13 cellular contexts compared by ENCODE assay signal in genomic region chr15:39430389-39430788, GRCh38.
A peak's percentile ranks its signal among the peaks of the same experiment; 100 is the strongest.
DNase-seq lines count a peak whose midpoint lies in the region; ATAC-seq and TF ChIP-seq lines count a peak whose summit lies in the region.
"Had no signal": no experiment of that assay in that cellular context is flagged by ENCODE, and none has a peak within 500 bp of the region (broad histone marks: within the 10 kb centered on the region; RNA-seq: fewer than 3 reads in every experiment).

No MANE protein-coding gene starts in this region.

- no peaks in the 10 kb centered on the region for H3K27me3 Mint-ChIP-seq in MCF 10A (ENCODE audit: insufficient read depth, unreplicated experiment)

- no peaks in the 10 kb centered on the region for H3K36me3 Mint-ChIP-seq in MCF 10A (ENCODE audit: insufficient read depth, unreplicated experiment)

- H3K9ac ChIP-seq in mammary epithelial cell (ENCODE audit: insufficient read depth, low read length) (no peak overlapping the region), OCI-LY3 (ENCODE audit: low read length) (no peak overlapping the region)

- BruUV-seq in mammary epithelial cell (replicated peaks; lab: Mats Ljungman, UMichigan) (no TSS peak), MCF 10A (replicated peaks; lab: Mats Ljungman, UMichigan) (no TSS peak)

- DNase-seq in mammary epithelial cell (no peak), MCF 10A (ENCODE audit: unreplicated experiment) (no peak), left ventricle myocardium inferior (no peak), sciatic nerve (ENCODE audit: low spot score) (no peak), GF-D8 (lab: John Stamatoyannopoulos, UW) (no peak)
- DNase-seq in activated CD4-positive, alpha-beta T cell treated with anti-CD3 and anti-CD28 coated beads for 1 hour: no peak
- DNase-seq: ACHN, Caco-2, hippocampal formation had no signal

- TF ChIP-seq CTCF in mammary epithelial cell (conservative IDR thresholded peaks at IDR 0.05 in 1 of 2, IDR thresholded peaks at IDR 0.05 in 1 of 2; ENCODE audit: extremely low read depth in 1 of 2, insufficient read depth in 1 of 2, low read depth in 1 of 2, low read length in 2 of 2): no peak
- no peak for TF ChIP-seq CTCF in MCF 10A (IDR thresholded peaks at IDR 0.05; ENCODE audit: unreplicated experiment)
- TF ChIP-seq CTCF in OCI-LY3 (IDR thresholded peaks at IDR 0.05; ENCODE audit: low read depth, low read length): no peak
- TF ChIP-seq CTCF in left ventricle myocardium inferior (IDR thresholded peaks at IDR 0.05; ENCODE audit: borderline replicate concordance): no peak

- H3K4me2 ChIP-seq in mammary epithelial cell (ENCODE audit: insufficient read depth, low read depth, low read length): no peak overlapping the region
- H3K4me2 ChIP-seq in OCI-LY3 (ENCODE audit: low read length): peak overlapping the region; percentile 66; the same call in 1 of the 2 replicates

- H3K79me2 ChIP-seq in mammary epithelial cell (ENCODE audit: insufficient read depth, low read length) (no peaks in the 10 kb centered on the region), OCI-LY3 (ENCODE audit: low read length) (no peaks in the 10 kb centered on the region)

- H2AFZ ChIP-seq in mammary epithelial cell (ENCODE audit: low read depth, low read length) (peak overlapping the region; percentile 77), OCI-LY3 (ENCODE audit: low read depth, low read length) (no peak overlapping the region)

- peaks cover 8% of the 10 kb centered on the region for H3K4me1 Mint-ChIP-seq in MCF 10A (ENCODE audit: insufficient read depth, unreplicated experiment)

- H4K20me1 ChIP-seq in mammary epithelial cell (ENCODE audit: insufficient read depth, low read length): no peaks in the 10 kb centered on the region
- H4K20me1 ChIP-seq in OCI-LY3 (ENCODE audit: insufficient read depth, low read length): no peaks in the 10 kb centered on the region

- H3K27ac Mint-ChIP-seq in MCF 10A (ENCODE audit: low read depth, unreplicated experiment): no peak overlapping the region
- H3K27ac Mint-ChIP-seq: activated CD4-positive, alpha-beta T cell treated with anti-CD3 and anti-CD28 coated beads for 36 hours; T-helper 1 cell treated with Interleukin-12 subunit alpha and Interleukin-12 subunit beta and Interleukin-4 antibody, amounts not matched to agents 30 μg/mL and 1 μg/mL, for 36 hours had no signal

- H3K4me1 ChIP-seq in mammary epithelial cell (ENCODE audit: insufficient read depth, low read length) (peaks cover 12% of the 10 kb centered on the region), OCI-LY3 (ENCODE audit: low read length) (peaks cover 40% of the 10 kb centered on the region), left ventricle myocardium inferior (peaks cover 87% of the 10 kb centered on the region), thymus (ENCODE audit: control insufficient read depth, insufficient read depth, low read length) (peaks cover 40% of the 10 kb centered on the region)

- intact Hi-C loops in mammary epithelial cell (cut with micrococcal nuclease): no loop called here
- intact Hi-C loops in MCF 10A (cut with micrococcal nuclease): no loop called here
- intact Hi-C loops in left ventricle myocardium inferior (cut with micrococcal nuclease): no loop called here
- intact Hi-C loops in sciatic nerve (cut with DNase I): no loop called here

- dilution Hi-C loops in mammary epithelial cell (cut with HindIII; ENCODE audit: low sequenced_read_pairs): no loop called here

- no peaks in the 10 kb centered on the region for H3K9me3 Mint-ChIP-seq in MCF 10A (ENCODE audit: unreplicated experiment)
- H3K9me3 Mint-ChIP-seq: T-helper 1 cell treated with Interleukin-12 subunit alpha and Interleukin-12 subunit beta and Interleukin-4 antibody, amounts not matched to agents 30 μg/mL and 1 μg/mL, for 36 hours had no signal

- no peak overlapping the region for H3K4me3 Mint-ChIP-seq in MCF 10A (ENCODE audit: unreplicated experiment)
- H3K4me3 Mint-ChIP-seq: activated CD4-positive, alpha-beta T cell treated with anti-CD3 and anti-CD28 coated beads for 36 hours; T-helper 1 cell treated with Interleukin-12 subunit alpha and Interleukin-12 subunit beta and Interleukin-4 antibody, amounts not matched to agents 30 μg/mL and 1 μg/mL, for 36 hours had no signal

- no peak for ATAC-seq in sciatic nerve

- H3K9me3 ChIP-seq in mammary epithelial cell (replicated peaks; ENCODE audit: insufficient read depth, low read length) (no peaks in the 10 kb centered on the region), OCI-LY3 (ENCODE audit: insufficient read depth, low read length) (no peaks in the 10 kb centered on the region), left ventricle myocardium inferior (replicated peaks) (no peaks in the 10 kb centered on the region), thymus (ENCODE audit: control insufficient read depth) (no peaks in the 10 kb centered on the region)
- H3K9me3 ChIP-seq: Caco-2 had no signal

- H3K4me3 ChIP-seq in mammary epithelial cell (replicated peaks in 1 of 3; ENCODE audit: insufficient read depth in 1 of 3, low read depth in 2 of 3, low read length in 3 of 3): no peak overlapping the region
- H3K4me3 ChIP-seq in OCI-LY3 (ENCODE audit: low read length): no peak overlapping the region
- H3K4me3 ChIP-seq in left ventricle myocardium inferior: no peak overlapping the region
- H3K4me3 ChIP-seq in thymus (ENCODE audit: low read length): no peak overlapping the region

- H3K27me3 ChIP-seq in mammary epithelial cell (ENCODE audit: insufficient read depth, low read length) (no peaks in the 10 kb centered on the region), OCI-LY3 (ENCODE audit: low read depth, low read length) (peaks cover 17% of the 10 kb centered on the region), left ventricle myocardium inferior (ENCODE audit: low read depth) (no peaks in the 10 kb centered on the region), thymus (ENCODE audit: control insufficient read depth, insufficient read depth) (no peaks in the 10 kb centered on the region)

- CTCF ChIA-PET in mammary epithelial cell (lab: Charles Lee; ENCODE audit: low non-redundant PET) (no interaction called here), MCF 10A (lab: Yijun Ruan, JAX) (interaction anchor here (0.6 to 1.4 kb wide), 4 partner anchors 9 to 845 kb away, joined by 3 to 7 read pairs (median 4); no protein-coding TSS in a partner anchor)

- no peak overlapping the region for H3K27ac ChIP-seq in mammary epithelial cell (ENCODE audit: insufficient read depth, low read depth, low read length)
- H3K27ac ChIP-seq in OCI-LY3 (ENCODE audit: low read length): no peak overlapping the region
- H3K27ac ChIP-seq in left ventricle myocardium inferior (replicated peaks): peak overlapping the region; percentile 46
- peak overlapping the region; percentile 46 for H3K27ac ChIP-seq in thymus (ENCODE audit: low read depth)

- POLR2A ChIA-PET in MCF 10A (lab: Yijun Ruan, JAX): interaction anchor here (0.8 to 1.3 kb wide), 2 partner anchors 14 to 39 kb away, joined by 3 read pairs; no protein-coding TSS in a partner anchor

- in situ Hi-C loops in mammary epithelial cell (cut with MboI; ENCODE audit: low sequenced_read_pairs in 2 of 2): no loop called here

- 98% methylated on average over 3 of the region's 3 CpGs for WGBS in mammary epithelial cell (ENCODE audit: low coverage, missing lambda C conversion rate)
- 66% methylated on average over 3 of the region's 3 CpGs for WGBS in thymus

- H3K36me3 ChIP-seq in mammary epithelial cell (ENCODE audit: insufficient read depth, low read length): no peaks in the 10 kb centered on the region
- no peaks in the 10 kb centered on the region for H3K36me3 ChIP-seq in OCI-LY3 (replicated peaks; ENCODE audit: low read depth, low read length)
- H3K36me3 ChIP-seq in left ventricle myocardium inferior: no peaks in the 10 kb centered on the region
- H3K36me3 ChIP-seq in thymus (ENCODE audit: control insufficient read depth, insufficient read depth): no peaks in the 10 kb centered on the region

Comparison
In these comparisons a context has a peak if more than half of its experiments do, and no peak if none do; other contexts are left out.
1. H3K27ac ChIP-seq: peak in left ventricle myocardium inferior (single experiment) and thymus (single experiment); none in mammary epithelial cell (single experiment) and OCI-LY3 (single experiment).